In genomic region chr14:80212025-80212402, GRCh38 we compare ENCODE assay signal across 8 cellular contexts. TPM values are rescaled to one million over a fixed set of nuclear protein-coding genes. Genes with fewer than 3 reads are reported as not detected.
A peak's percentile ranks its signal among the peaks of the same experiment; 100 is the strongest.
DNase-seq lines count a peak whose midpoint lies in the region; ATAC-seq and TF ChIP-seq lines count a peak whose summit lies in the region.

No MANE protein-coding gene starts in this region.

- peak overlapping the region; percentile 79 for H3K4me3 ChIP-seq in adipocyte (ENCODE audit: low read length)
- no peak overlapping the region for H3K4me3 ChIP-seq in left lung

- H3K4me1 ChIP-seq in adipocyte (ENCODE audit: control insufficient read depth, insufficient read depth, low read length) (peaks cover 51% of the 10 kb centered on the region), left lung (peaks cover 0 to 3% of the 10 kb centered on the region in 2 donors)

- ATAC-seq in left lung = peak; percentile 66
- no peak for ATAC-seq in GM18858 (IDR thresholded peaks at IDR 0.05; ENCODE audit: unreplicated experiment)
- no peak for ATAC-seq in HG02885 (IDR thresholded peaks at IDR 0.05; ENCODE audit: poor library complexity, unreplicated experiment)

- peak overlapping the region; percentile 89 for H3K27ac Mint-ChIP-seq in HFFc6

- TF ChIP-seq CTCF in HFFc6 (IDR thresholded peaks at IDR 0.05) (no peak), left lung (IDR thresholded peaks at IDR 0.05) (no peak)

- intact Hi-C loops in left lung (cut with DNase I) = no loop called here

- peak overlapping the region; percentile 74 for H3K9ac ChIP-seq in adipocyte (ENCODE audit: low read length)

- no peaks in the 10 kb centered on the region; the same call in none of the 2 replicates for H3K27me3 Mint-ChIP-seq in HFFc6 (ENCODE audit: insufficient read depth)

- H3K9me3 ChIP-seq in adipocyte (ENCODE audit: control insufficient read depth, low read length) (no peaks in the 10 kb centered on the region), left lung (no peaks in the 10 kb centered on the region)

- H3K4me1 Mint-ChIP-seq in HFFc6 (ENCODE audit: low read depth) = peaks cover 59% of the 10 kb centered on the region

- no peaks in the 10 kb centered on the region for H3K9me3 Mint-ChIP-seq in HFFc6

- no peaks in the 10 kb centered on the region for H3K36me3 Mint-ChIP-seq in HFFc6 (ENCODE audit: low read depth)

- H3K27me3 ChIP-seq in adipocyte (replicated peaks; ENCODE audit: control insufficient read depth, insufficient read depth, low read length) (no peaks in the 10 kb centered on the region), left lung (no peaks in the 10 kb centered on the region)

- peak overlapping the region; percentile 95 for H3K4me3 Mint-ChIP-seq in HFFc6

- no peaks in the 10 kb centered on the region for H3K36me3 ChIP-seq in adipocyte (ENCODE audit: control insufficient read depth, insufficient read depth, low read length, severe bottlenecking)
- no peaks in the 10 kb centered on the region for H3K36me3 ChIP-seq in left lung

- peak; percentile 14 for DNase-seq in AG08396 (ENCODE audit: low spot score)
- DNase-seq in HFFc6 = peak; percentile 68
- DNase-seq in adipocyte (ENCODE audit: low read depth) = peak; percentile 83
- DNase-seq in left lung = no peak
- DNase-seq in NCI-H2227 (lab: John Stamatoyannopoulos, UW; ENCODE audit: unreplicated experiment) = no peak
- no peak for DNase-seq in NCI-H187 treated with DMSO at 0.1 percent for 48 hours (lab: John Stamatoyannopoulos, UW)

- H3K27ac ChIP-seq in left lung = no peak overlapping the region

RNA-seq across cellular contexts. Expression of gene DIO2, which starts 0.7 kb away (rescaled TPM):
- total RNA-seq in HFFc6 (2021; fragmentation: NEBNext Ultra II Directional; extraction: Animal tissue kit (Norgen Biotek cat#: 25700)) = 100 to 1,000 TPM in 1 of 6 experiments, 10 to 100 TPM in 5; 64.1 to 106 (median 70.3) TPM
- 1 to 10 TPM; 2.2 to 7.5 TPM for total RNA-seq in left lung

Comparison
In these comparisons a context has a peak if more than half of its experiments do, and no peak if none do; other contexts are left out.
1. DNase-seq: peak in AG08396 (single experiment), HFFc6 (single experiment) and adipocyte (single experiment); none in left lung (0 of 2), NCI-H2227 (single experiment) and NCI-H187 treated with DMSO at 0.1 percent for 48 hours (single experiment).
2. RNA of gene DIO2, which starts 0.7 kb away (total RNA-seq): 64.1 to 106 TPM in HFFc6; 2.2 to 7.5 TPM in left lung; every median in the first group is over 4 times any median in the second.